14 cellular contexts compared by ENCODE assay signal in genomic region chr6:169807219-169807618, GRCh38.
"Had no signal": no experiment of that assay in that cellular context is flagged by ENCODE, and none has a peak within 500 bp of the region (broad histone marks: within the 10 kb centered on the region; RNA-seq: fewer than 3 reads in every experiment).

No MANE protein-coding gene starts in this region.

- H3K4me3 Mint-ChIP-seq: stimulated activated effector memory CD8-positive, alpha-beta T cell treated with anti-CD3 and anti-CD28 coated beads, Interleukin-12 subunit alpha, Interleukin-12 subunit beta, amount 100 ng/mL, for 72 hours; T-helper 1 cell treated with Interleukin-12 subunit alpha and Interleukin-12 subunit beta and Interleukin-4 antibody, amounts not matched to agents 30 μg/mL and 1 μg/mL, for 36 hours; WTC11 had no signal

- DNase-seq: activated CD4-positive, alpha-beta T cell treated with anti-CD3 and anti-CD28 coated beads for 48 hours; effector memory CD4-positive, alpha-beta T cell; kidney glomerular epithelial cell; mesendoderm; transverse colon had no signal

- H3K27me3 ChIP-seq: cardiac muscle cell, hepatocyte, right atrium auricular region, transverse colon had no signal

- H3K4me3 ChIP-seq: cardiac muscle cell, hepatocyte, right atrium auricular region, skin epidermis, transverse colon had no signal

- H3K36me3 ChIP-seq: cardiac muscle cell, right atrium auricular region, transverse colon had no signal

- H3K9me3 ChIP-seq: right atrium auricular region, transverse colon had no signal

- H3K9me3 Mint-ChIP-seq: stimulated activated effector memory CD8-positive, alpha-beta T cell treated with anti-CD3 and anti-CD28 coated beads, Interleukin-12 subunit alpha, Interleukin-12 subunit beta, amount 100 ng/mL, for 72 hours had no signal

- H3K27ac Mint-ChIP-seq: WTC11 had no signal

- H3K27ac ChIP-seq: cardiac muscle cell, epithelial cell of prostate, hepatocyte, parathyroid adenoma, right atrium auricular region, skin epidermis, transverse colon had no signal

- H3K36me3 Mint-ChIP-seq: stimulated activated effector memory CD8-positive, alpha-beta T cell treated with anti-CD3 and anti-CD28 coated beads, Interleukin-12 subunit alpha, Interleukin-12 subunit beta, amount 100 ng/mL, for 72 hours; WTC11 had no signal

- H3K4me1 ChIP-seq: parathyroid adenoma, right atrium auricular region, transverse colon had no signal
